ENCODE assay signal across 1 cellular context in genomic region chr15:82843561-82843960, GRCh38.
TF ChIP-seq lines count a peak whose summit lies in the region.

No MANE protein-coding gene starts in this region.

TF ChIP-seq in IMR-90, 13 proteins besides CTCF, POLR2A, EP300 and RAD21 (continued from another document):
- no peak for TF ChIP-seq ELK1 (IDR thresholded peaks at IDR 0.05; ENCODE audit: borderline replicate concordance, low read depth, low read length)
- TF ChIP-seq USF2 (IDR thresholded peaks at IDR 0.05; ENCODE audit: low read depth, low read length), result no peak
- TF ChIP-seq FOS (IDR thresholded peaks at IDR 0.05; ENCODE audit: low read depth, low read length), result no peak
- TF ChIP-seq RFX5 (IDR thresholded peaks at IDR 0.05; ENCODE audit: low read depth, low read length), result no peak
- no peak for TF ChIP-seq BHLHE40 (IDR thresholded peaks at IDR 0.05; ENCODE audit: low read depth, low read length)
- TF ChIP-seq NFE2L2 (IDR thresholded peaks at IDR 0.05; ENCODE audit: low read depth, low read length), result no peak
- no peak for TF ChIP-seq MAFK (IDR thresholded peaks at IDR 0.05; ENCODE audit: low read depth, low read length)
- TF ChIP-seq RCOR1 (IDR thresholded peaks at IDR 0.05; ENCODE audit: insufficient replicate concordance, low read length), result no peak
- no peak for TF ChIP-seq CEBPB (IDR thresholded peaks at IDR 0.05; ENCODE audit: low read depth, low read length)
- TF ChIP-seq CHD1 (IDR thresholded peaks at IDR 0.05; ENCODE audit: low read depth, low read length), result no peak
